8 cellular contexts compared by ENCODE assay signal in the genomic region with DNA sequence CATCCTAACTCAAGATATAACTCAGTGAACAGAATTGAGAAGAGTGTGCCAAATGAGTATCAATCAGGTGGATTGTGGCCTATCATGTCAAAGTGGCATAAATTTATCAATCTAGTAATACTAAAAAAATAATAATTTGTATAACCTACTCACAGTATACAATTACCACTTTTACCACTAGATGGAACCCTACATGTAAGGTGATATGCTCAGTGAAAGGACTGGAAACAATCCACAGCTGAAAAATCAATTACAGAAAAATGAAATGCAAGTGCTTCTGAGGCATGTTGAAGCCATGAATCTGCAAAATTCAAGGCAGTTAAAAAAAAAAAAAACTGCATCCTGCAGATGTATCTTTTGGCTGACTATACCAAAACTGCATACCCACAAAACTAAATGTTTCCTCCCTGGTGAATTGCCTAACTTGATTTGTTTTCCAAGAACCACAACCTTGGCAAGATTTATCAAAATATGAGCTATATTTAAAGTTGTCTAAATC. TPM values are rescaled to one million over a fixed set of nuclear protein-coding genes. Genes with fewer than 3 reads are reported as not detected.
DNase-seq lines count a peak whose midpoint lies in the region; ATAC-seq, FAIRE-seq and TF ChIP-seq lines count a peak whose summit lies in the region.

No MANE protein-coding gene starts in this region.

- FAIRE-seq in RCC 7860 (lab: Jason Lieb, UNC): peak; percentile 52
- peak; percentile 78 for FAIRE-seq in endometrium (lab: Jason Lieb, UNC)

- ATAC-seq in HG03520 (IDR thresholded peaks at IDR 0.05; ENCODE audit: unreplicated experiment): no peak
- no peak for ATAC-seq in GM18861 (IDR thresholded peaks at IDR 0.05; ENCODE audit: unreplicated experiment)

- H3K4me3 ChIP-seq in LNCaP clone FGC (ENCODE audit: low read depth, low read length): no peak overlapping the region

- DNase-seq in EH (ENCODE audit: low read depth) (peak; percentile 85), LNCaP clone FGC (ENCODE audit: low read depth) (peak; percentile 49), RCC 7860 (ENCODE audit: low spot score) (peak; percentile 48), myocyte (ENCODE audit: low read depth) (peak; percentile 77), COLO668 (lab: John Stamatoyannopoulos, UW; ENCODE audit: unreplicated experiment) (no peak)

- peak; percentile 65 for TF ChIP-seq CTCF in LNCaP clone FGC (IDR thresholded peaks at IDR 0.05; ENCODE audit: control insufficient read depth, extremely low read depth, insufficient read depth)

RNA-seq across cellular contexts. Expression of gene ARHGAP19, which starts 13.9 kb away (rescaled TPM):
- 4.7 and 4.8 TPM in 2 replicates for total RNA-seq in myocyte
- polyA plus RNA-seq in myocyte (2012): 6.0 TPM

RNA-seq across cellular contexts. Expression of gene FRAT1, which starts 40.5 kb away (rescaled TPM):
- 1.3 and 1.8 TPM in 2 replicates for total RNA-seq in myocyte
- polyA plus RNA-seq in myocyte (2012): 0.64 TPM

RNA-seq across cellular contexts. Expression of gene FRAT2, which starts 56.0 kb away (rescaled TPM):
- 6.5 and 7.6 TPM in 2 replicates for total RNA-seq in myocyte
- polyA plus RNA-seq in myocyte (2012): 2.3 TPM
